Comparison of ENCODE assay signal across 8 cellular contexts in the genomic region with DNA sequence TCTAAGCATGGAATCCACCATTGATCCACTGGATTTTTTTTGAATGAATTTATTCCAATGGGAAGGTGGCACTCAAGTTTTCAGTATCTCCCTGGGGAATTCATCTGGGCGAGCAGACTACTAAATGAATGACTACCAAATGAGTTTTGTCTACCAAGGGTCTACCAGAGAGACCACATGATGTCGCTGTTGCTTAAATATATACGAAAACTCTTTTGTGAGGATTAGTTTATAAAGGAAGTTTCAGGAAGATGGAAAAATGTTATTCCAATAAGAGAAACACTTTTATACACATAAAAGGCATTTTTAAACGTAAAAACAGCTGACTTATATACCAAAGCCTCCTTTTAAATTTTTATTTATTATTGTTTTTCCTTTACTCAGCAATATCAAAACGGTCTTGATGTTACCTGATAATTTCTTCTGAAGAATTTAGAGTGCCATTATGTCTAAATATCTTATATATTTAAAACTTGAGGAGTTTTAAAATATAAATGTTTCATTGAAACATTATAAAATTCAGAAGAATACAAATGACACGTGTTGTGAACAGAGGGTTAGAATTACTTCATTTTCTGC.
DNase-seq lines count a peak whose midpoint lies in the region; ATAC-seq and TF ChIP-seq lines count a peak whose summit lies in the region.

No MANE protein-coding gene starts in this region.

- DNase-seq in A673 (ENCODE audit: low spot score) (peak; percentile 81), GM12864 (ENCODE audit: low read depth) (no peak), NCI-H1694 (lab: John Stamatoyannopoulos, UW) (peak; percentile 81), WTC11 (ENCODE audit: low spot score) (no peak), hepatocyte (ENCODE audit: low spot score) (peak; percentile 79), thoracic aorta (ENCODE audit: low spot score) (no peak)

- H3K4me3 ChIP-seq in A673 (ENCODE audit: low read depth, low read length, poor library complexity, severe bottlenecking) (no peak overlapping the region), GM12864 (ENCODE audit: low read depth, low read length) (no peak overlapping the region), hepatocyte (no peak overlapping the region), thoracic aorta (no peak overlapping the region)

- 24% methylated on average over 6 of the region's 6 CpGs for WGBS in hepatocyte (ENCODE audit: low lambda C conversion rate, missing lambda C conversion rate)

- CTCF ChIA-PET in A673 (lab: Charles Lee): no interaction called here
- CTCF ChIA-PET in WTC11 (lab: Charles Lee): interaction anchor here (0.6 to 1.0 kb wide), 4 partner anchors 72 to 652 kb away, joined by 3 to 9 read pairs (median 4); no protein-coding TSS in a partner anchor

- H3K27ac ChIP-seq in A673 (ENCODE audit: low read depth, low read length, poor library complexity, severe bottlenecking) (no peak overlapping the region), hepatocyte (no peak overlapping the region), thoracic aorta (no peak overlapping the region)

- H3K4me1 Mint-ChIP-seq in WTC11: peaks cover 23% of the 10 kb centered on the region

- no peaks in the 10 kb centered on the region for H4K20me1 ChIP-seq in hepatocyte (ENCODE audit: insufficient read depth, poor library complexity, severe bottlenecking)

- no peaks in the 10 kb centered on the region for H3K36me3 ChIP-seq in A673 (ENCODE audit: insufficient read depth, low read length, poor library complexity, severe bottlenecking)
- H3K36me3 ChIP-seq in hepatocyte (replicated peaks; ENCODE audit: insufficient read depth, low read depth): no peaks in the 10 kb centered on the region
- H3K36me3 ChIP-seq in thoracic aorta: no peaks in the 10 kb centered on the region

- no peaks in the 10 kb centered on the region for H3K9me2 ChIP-seq in hepatocyte (replicated peaks; ENCODE audit: insufficient read depth)

- H3K79me2 ChIP-seq in hepatocyte: no peaks in the 10 kb centered on the region

- ATAC-seq in WTC11 (peak; percentile 44; the same call in 1 of the 2 replicates), thoracic aorta (ENCODE audit: insufficient number of reproducible peaks, low FRiP score, low read depth) (no peak), GM18498 (IDR thresholded peaks at IDR 0.05; ENCODE audit: unreplicated experiment) (no peak), GM18511 (IDR thresholded peaks at IDR 0.05; ENCODE audit: unreplicated experiment) (no peak)

- H3K4me3 Mint-ChIP-seq in WTC11: no peak overlapping the region

- no TSS peak for BruUV-seq in A673 (replicated peaks; lab: Mats Ljungman, UMichigan)

- POLR2A ChIA-PET in A673 (lab: Charles Lee; ENCODE audit: low non-redundant PET): no interaction called here
- POLR2A ChIA-PET in WTC11 (lab: Charles Lee): no interaction called here

- H3K4me2 ChIP-seq in hepatocyte: no peak overlapping the region

- H3K27me3 Mint-ChIP-seq in WTC11 (ENCODE audit: low read depth): no peaks in the 10 kb centered on the region

- H3K9me3 ChIP-seq in A673 (ENCODE audit: low read depth, low read length, poor library complexity, severe bottlenecking) (no peaks in the 10 kb centered on the region), hepatocyte (ENCODE audit: low read depth) (no peaks in the 10 kb centered on the region), thoracic aorta (no peaks in the 10 kb centered on the region)

- intact Hi-C loops in A673 (cut with micrococcal nuclease; ENCODE audit: unreplicated experiment): loop anchor here (1.0 to 5.0 kb wide), 2 partner anchors 126 to 1557 kb away; no protein-coding TSS in a partner anchor

- H2AFZ ChIP-seq in hepatocyte: no peak overlapping the region

- TF ChIP-seq CTCF in A673 (conservative IDR thresholded peaks at IDR 0.05; ENCODE audit: low read depth, low read length): peak; percentile 73
- TF ChIP-seq CTCF in GM12864 (IDR thresholded peaks at IDR 0.05; ENCODE audit: low read depth, low read length, missing control alignments): peak; percentile 48
- peak; percentile 11; the same call in 1 of the 2 replicates for TF ChIP-seq CTCF in WTC11 (IDR thresholded peaks at IDR 0.05)
- TF ChIP-seq CTCF in hepatocyte (IDR thresholded peaks at IDR 0.05; ENCODE audit: poor library complexity): peak; percentile 87
- TF ChIP-seq CTCF in thoracic aorta (IDR thresholded peaks at IDR 0.05): peak; percentile 37

- no peaks in the 10 kb centered on the region for H3K4me1 ChIP-seq in A673 (ENCODE audit: insufficient read depth, low read length, poor library complexity, severe bottlenecking)
- H3K4me1 ChIP-seq in hepatocyte (ENCODE audit: insufficient read depth): no peaks in the 10 kb centered on the region
- H3K4me1 ChIP-seq in thoracic aorta (ENCODE audit: control insufficient read depth in 1 of 2, low read depth in 2 of 2): no peaks in the 10 kb centered on the region

- H3K36me3 Mint-ChIP-seq in WTC11: no peaks in the 10 kb centered on the region

- no peaks in the 10 kb centered on the region for H3K9me3 Mint-ChIP-seq in WTC11

- H3K27me3 ChIP-seq in A673 (replicated peaks; ENCODE audit: insufficient read depth, low read depth, low read length, poor library complexity): peaks cover 39% of the 10 kb centered on the region
- H3K27me3 ChIP-seq in hepatocyte: peaks cover 10% of the 10 kb centered on the region
- no peaks in the 10 kb centered on the region for H3K27me3 ChIP-seq in thoracic aorta (replicated peaks; ENCODE audit: insufficient read depth)

- H3K27ac Mint-ChIP-seq in WTC11: no peak overlapping the region

TF ChIP-seq in WTC11, 78 proteins besides CTCF, POLR2A, EP300 and RAD21:
- TF ChIP-seq NR3C1 (CRISPR knock-in tag; conservative IDR thresholded peaks at IDR 0.05; ENCODE audit: low read depth) (no peak), NFE2L1 (CRISPR knock-in tag; IDR thresholded peaks at IDR 0.05) (no peak), ZNF423 (CRISPR knock-in tag; IDR thresholded peaks at IDR 0.05) (no peak), CREB1 (CRISPR knock-in tag; IDR thresholded peaks at IDR 0.05) (no peak), ZNF219 (CRISPR knock-in tag; IDR thresholded peaks at IDR 0.05; ENCODE audit: borderline replicate concordance) (no peak), SOX15 (CRISPR knock-in tag; IDR thresholded peaks at IDR 0.05) (no peak), CBFB (CRISPR knock-in tag; IDR thresholded peaks at IDR 0.05; ENCODE audit: low read depth) (no peak), ELF4 (CRISPR knock-in tag; IDR thresholded peaks at IDR 0.05; ENCODE audit: low read depth) (no peak), EMX1 (CRISPR knock-in tag; IDR thresholded peaks at IDR 0.05) (no peak), ATF1 (CRISPR knock-in tag; IDR thresholded peaks at IDR 0.05) (no peak), TEAD4 (CRISPR knock-in tag; IDR thresholded peaks at IDR 0.05) (no peak), ZBTB21 (CRISPR knock-in tag; IDR thresholded peaks at IDR 0.05; ENCODE audit: borderline replicate concordance) (no peak), HMGA2 (CRISPR knock-in tag; IDR thresholded peaks at IDR 0.05) (no peak), JAZF1 (CRISPR knock-in tag; IDR thresholded peaks at IDR 0.05) (no peak), MYBL2 (CRISPR knock-in tag; IDR thresholded peaks at IDR 0.05) (no peak)
- TF ChIP-seq, protein P1, sequence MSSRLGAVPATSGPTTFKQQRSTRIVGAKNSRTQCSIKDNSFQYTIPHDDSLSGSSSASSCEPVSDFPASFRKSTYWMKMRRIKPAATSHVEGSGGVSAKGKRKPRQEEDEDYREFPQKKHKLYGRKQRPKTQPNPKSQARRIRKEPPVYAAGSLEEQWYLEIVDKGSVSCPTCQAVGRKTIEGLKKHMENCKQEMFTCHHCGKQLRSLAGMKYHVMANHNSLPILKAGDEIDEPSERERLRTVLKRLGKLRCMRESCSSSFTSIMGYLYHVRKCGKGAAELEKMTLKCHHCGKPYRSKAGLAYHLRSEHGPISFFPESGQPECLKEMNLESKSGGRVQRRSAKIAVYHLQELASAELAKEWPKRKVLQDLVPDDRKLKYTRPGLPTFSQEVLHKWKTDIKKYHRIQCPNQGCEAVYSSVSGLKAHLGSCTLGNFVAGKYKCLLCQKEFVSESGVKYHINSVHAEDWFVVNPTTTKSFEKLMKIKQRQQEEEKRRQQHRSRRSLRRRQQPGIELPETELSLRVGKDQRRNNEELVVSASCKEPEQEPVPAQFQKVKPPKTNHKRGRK (CRISPR knock-in tag; IDR thresholded peaks at IDR 0.05; ENCODE audit: borderline replicate concordance): no peak
- TF ChIP-seq, protein P2, sequence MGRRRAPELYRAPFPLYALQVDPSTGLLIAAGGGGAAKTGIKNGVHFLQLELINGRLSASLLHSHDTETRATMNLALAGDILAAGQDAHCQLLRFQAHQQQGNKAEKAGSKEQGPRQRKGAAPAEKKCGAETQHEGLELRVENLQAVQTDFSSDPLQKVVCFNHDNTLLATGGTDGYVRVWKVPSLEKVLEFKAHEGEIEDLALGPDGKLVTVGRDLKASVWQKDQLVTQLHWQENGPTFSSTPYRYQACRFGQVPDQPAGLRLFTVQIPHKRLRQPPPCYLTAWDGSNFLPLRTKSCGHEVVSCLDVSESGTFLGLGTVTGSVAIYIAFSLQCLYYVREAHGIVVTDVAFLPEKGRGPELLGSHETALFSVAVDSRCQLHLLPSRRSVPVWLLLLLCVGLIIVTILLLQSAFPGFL (CRISPR knock-in tag; IDR thresholded peaks at IDR 0.05; ENCODE audit: borderline replicate concordance): no peak
- TF ChIP-seq, protein P3, sequence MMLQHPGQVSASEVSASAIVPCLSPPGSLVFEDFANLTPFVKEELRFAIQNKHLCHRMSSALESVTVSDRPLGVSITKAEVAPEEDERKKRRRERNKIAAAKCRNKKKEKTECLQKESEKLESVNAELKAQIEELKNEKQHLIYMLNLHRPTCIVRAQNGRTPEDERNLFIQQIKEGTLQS (CRISPR knock-in tag; conservative IDR thresholded peaks at IDR 0.05): no peak

Comparison
In these comparisons a context has a peak if more than half of its experiments do, and no peak if none do; other contexts are left out.
1. DNase-seq: peak in A673 (single experiment), NCI-H1694 (single experiment) and hepatocyte (single experiment); none in GM12864 (single experiment), WTC11 (single experiment) and thoracic aorta (single experiment).
2. CTCF ChIP-seq: peak in every context shown above with its lines; median percentile 87 in hepatocyte; 73 in A673; 48 in GM12864; 37 in thoracic aorta; 11 in WTC11.